Comparison of ENCODE assay signal across 11 cellular contexts in genomic region chr5:134115806-134116175, GRCh38. TPM values are rescaled to one million over a fixed set of nuclear protein-coding genes. Genes with fewer than 3 reads are reported as not detected.
A peak's percentile ranks its signal among the peaks of the same experiment; 100 is the strongest.
DNase-seq lines count a peak whose midpoint lies in the region; ATAC-seq and TF ChIP-seq lines count a peak whose summit lies in the region.
"Had no signal": no experiment of that assay in that cellular context is flagged by ENCODE, and none has a peak within 500 bp of the region (broad histone marks: within the 10 kb centered on the region; RNA-seq: fewer than 3 reads in every experiment).

No MANE protein-coding gene starts in this region.

- no peaks in the 10 kb centered on the region for H3K27me3 Mint-ChIP-seq in activated naive CD8-positive, alpha-beta T cell treated with anti-CD3 and anti-CD28 coated beads for 36 hours

- H3K27me3 ChIP-seq in left ventricle myocardium inferior (ENCODE audit: low read depth) (peaks cover 30% of the 10 kb centered on the region), mononuclear cell (ENCODE audit: insufficient read depth, low read length) (peaks cover 24% of the 10 kb centered on the region)

- H3K9me3 ChIP-seq in left ventricle myocardium inferior (replicated peaks) (no peaks in the 10 kb centered on the region), mononuclear cell (ENCODE audit: low read depth, low read length) (no peaks in the 10 kb centered on the region)
- H3K9me3 ChIP-seq: heart left ventricle had no signal

- H3K4me1 ChIP-seq in left ventricle myocardium inferior = peaks cover 32% of the 10 kb centered on the region
- H3K4me1 ChIP-seq in mononuclear cell (ENCODE audit: insufficient read depth, low read length) = peaks cover 32% of the 10 kb centered on the region

- ATAC-seq in Right ventricle myocardium superior (ENCODE audit: poor library complexity) (no peak), GM18868 (IDR thresholded peaks at IDR 0.05; ENCODE audit: unreplicated experiment) (no peak), GM18861 (IDR thresholded peaks at IDR 0.05; ENCODE audit: unreplicated experiment) (no peak)
- ATAC-seq: heart left ventricle had no signal

- H3K9me3 Mint-ChIP-seq in activated naive CD8-positive, alpha-beta T cell treated with anti-CD3 and anti-CD28 coated beads for 36 hours = no peaks in the 10 kb centered on the region

- peak overlapping the region; percentile 76 for H3K4me3 Mint-ChIP-seq in activated naive CD8-positive, alpha-beta T cell treated with anti-CD3 and anti-CD28 coated beads for 36 hours

- H3K27ac Mint-ChIP-seq in activated naive CD8-positive, alpha-beta T cell treated with anti-CD3 and anti-CD28 coated beads for 36 hours = peak overlapping the region; percentile 73

- H3K4me3 ChIP-seq in left ventricle myocardium inferior = peak overlapping the region; percentile 74
- H3K4me3 ChIP-seq in mononuclear cell (ENCODE audit: low read length) = peak overlapping the region; percentile 69

- no peak for DNase-seq in left ventricle myocardium inferior
- DNase-seq in Right ventricle myocardium superior = no peak
- DNase-seq in activated naive CD8-positive, alpha-beta T cell treated with anti-CD3 and anti-CD28 coated beads for 36 hours = peak; percentile 33
- no peak for DNase-seq in medulla oblongata (ENCODE audit: extremely low spot score)
- DNase-seq in iPS-NIHi11 (ENCODE audit: low spot score) = no peak
- DNase-seq: DMS153, heart left ventricle, NCI-H1930 had no signal

- no peak overlapping the region for H3K27ac ChIP-seq in left ventricle myocardium inferior (replicated peaks)

- no peaks in the 10 kb centered on the region for H3K36me3 ChIP-seq in left ventricle myocardium inferior
- H3K36me3 ChIP-seq: heart left ventricle had no signal

- peaks cover 28% of the 10 kb centered on the region for H3K36me3 Mint-ChIP-seq in activated naive CD8-positive, alpha-beta T cell treated with anti-CD3 and anti-CD28 coated beads for 36 hours

- no peak for TF ChIP-seq CTCF in left ventricle myocardium inferior (IDR thresholded peaks at IDR 0.05; ENCODE audit: borderline replicate concordance)

- intact Hi-C loops in left ventricle myocardium inferior (cut with micrococcal nuclease) (no loop called here), Right ventricle myocardium superior (cut with DNase I) (no loop called here)

- H3K4me1 Mint-ChIP-seq in activated naive CD8-positive, alpha-beta T cell treated with anti-CD3 and anti-CD28 coated beads for 36 hours = peaks cover 74% of the 10 kb centered on the region

RNA-seq across cellular contexts. Expression of gene TCF7, which starts 1.3 kb away (rescaled TPM):
- 3.0 TPM for total RNA-seq in left ventricle myocardium inferior
- 2.2 TPM for total RNA-seq in Right ventricle myocardium superior
- total RNA-seq in activated naive CD8-positive, alpha-beta T cell treated with anti-CD3 and anti-CD28 coated beads for 36 hours = 10 to 100 TPM; 66.4 to 68.7 TPM
- 193 TPM for total RNA-seq in mononuclear cell

Comparison
In these comparisons a context has a peak if more than half of its experiments do, and no peak if none do; other contexts are left out.
1. RNA of gene TCF7, which starts 1.3 kb away (total RNA-seq): 193 TPM in mononuclear cell (single experiment) and 66.4 to 68.7 TPM in activated naive CD8-positive, alpha-beta T cell treated with anti-CD3 and anti-CD28 coated beads for 36 hours; 3.0 TPM in left ventricle myocardium inferior (single experiment) and 2.2 TPM in Right ventricle myocardium superior (single experiment); every median in the first group is over 10 times any median in the second.